Comparison of ENCODE assay signal across 12 cellular contexts in the genomic region with DNA sequence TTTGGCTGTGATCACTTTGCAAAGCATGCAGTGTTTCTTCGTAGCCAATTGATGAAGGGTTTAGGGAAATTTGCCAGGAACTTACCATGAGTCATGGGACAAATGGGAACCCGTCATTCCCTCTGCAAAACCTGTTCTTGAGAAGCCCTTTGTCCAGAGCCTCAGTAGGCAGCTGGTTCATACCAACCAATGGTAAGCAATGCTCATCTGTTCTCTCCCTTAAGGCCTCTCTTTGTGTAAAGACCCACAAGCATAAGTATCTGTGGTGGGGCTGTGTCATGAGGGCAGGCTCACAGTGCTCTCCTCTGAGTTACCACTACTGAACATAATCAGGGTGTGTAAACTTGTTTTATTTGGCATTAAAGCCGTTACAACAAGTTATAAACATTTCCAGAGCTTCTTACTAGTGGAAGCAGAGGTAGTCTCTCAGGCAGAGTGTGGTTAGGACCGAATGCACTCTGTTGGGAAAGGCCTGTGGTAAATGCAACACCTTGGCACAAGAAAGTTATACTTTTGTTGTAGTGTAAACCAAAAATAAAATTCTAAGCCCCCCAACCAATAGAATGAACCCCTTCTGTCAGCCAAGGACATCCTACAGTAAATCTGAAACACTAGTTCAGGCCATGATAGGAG.
DNase-seq lines count a peak whose midpoint lies in the region; ATAC-seq and TF ChIP-seq lines count a peak whose summit lies in the region.
"Had no signal": no experiment of that assay in that cellular context is flagged by ENCODE, and none has a peak within 500 bp of the region (broad histone marks: within the 10 kb centered on the region; RNA-seq: fewer than 3 reads in every experiment).

No MANE protein-coding gene starts in this region.

- H3K4me3 ChIP-seq in cardiac fibroblast (replicated peaks in 1 of 2; ENCODE audit: low read depth in 2 of 2, low read length in 2 of 2) (no peak overlapping the region), tibial nerve (no peak overlapping the region)

- ATAC-seq in HG02981 (IDR thresholded peaks at IDR 0.05; ENCODE audit: unreplicated experiment) (no peak), GM18517 (IDR thresholded peaks at IDR 0.05; ENCODE audit: unreplicated experiment) (no peak)
- ATAC-seq: activated T-helper 17 cell treated with anti-CD3 and anti-CD28 coated beads, Interleukin-2, amount 50 U/mL, for 72 hours had no signal

- H3K27me3 ChIP-seq in tibial nerve: no peaks in the 10 kb centered on the region

- DNase-seq in AG08396 (ENCODE audit: low spot score) (peak; percentile 29), cardiac fibroblast (ENCODE audit: low read depth in 2 of 2) (peak; percentile 92 to 99), islet precursor cell (peak; percentile 91), tibial nerve (ENCODE audit: low spot score in 2 of 2) (no peak), HK-2 (ENCODE audit: unreplicated experiment) (no peak)
- DNase-seq: AML-193, erythroblast, NCI-H226 had no signal

- TF ChIP-seq POLR2A in tibial nerve (IDR thresholded peaks at IDR 0.05): no peak

- no peak for TF ChIP-seq EP300 in Ishikawa (IDR thresholded peaks at IDR 0.05; ENCODE audit: borderline replicate concordance)
- no peak for TF ChIP-seq EP300 in tibial nerve (IDR thresholded peaks at IDR 0.05)

- no peaks in the 10 kb centered on the region for H3K9me3 ChIP-seq in tibial nerve

- H3K36me3 ChIP-seq in tibial nerve: no peaks in the 10 kb centered on the region

- 30 to 34% methylated on average over 4 of the region's 4 CpGs for WGBS in tibial nerve, 2 donors

- peaks cover 0 to 23% (median 4%) of the 10 kb centered on the region in 4 donors for H3K4me1 ChIP-seq in tibial nerve

- peak overlapping the region in 2 of 4 donors; percentile 37 to 57 for H3K27ac ChIP-seq in tibial nerve

- TF ChIP-seq RAD21 in Ishikawa (IDR thresholded peaks at IDR 0.05; ENCODE audit: low read depth): no peak

- TF ChIP-seq CTCF in cardiac fibroblast (IDR thresholded peaks at IDR 0.05; ENCODE audit: low read depth, low read length): no peak
- TF ChIP-seq CTCF in tibial nerve (IDR thresholded peaks at IDR 0.05): no peak

TF ChIP-seq in Ishikawa, 13 proteins besides CTCF, POLR2A, EP300 and RAD21:
- TF ChIP-seq YY1 (IDR thresholded peaks at IDR 0.05; ENCODE audit: low read depth): no peak
- TF ChIP-seq TCF12 (IDR thresholded peaks at IDR 0.05; ENCODE audit: low read depth): peak; percentile 50; the same call in 1 of the 2 replicates
- peak; percentile 80 for TF ChIP-seq NFIC (IDR thresholded peaks at IDR 0.05)
- TF ChIP-seq TAF1 (IDR thresholded peaks at IDR 0.05; ENCODE audit: low read depth): no peak
- TF ChIP-seq EGR1 (IDR thresholded peaks at IDR 0.05): no peak
- TF ChIP-seq, protein P1, sequence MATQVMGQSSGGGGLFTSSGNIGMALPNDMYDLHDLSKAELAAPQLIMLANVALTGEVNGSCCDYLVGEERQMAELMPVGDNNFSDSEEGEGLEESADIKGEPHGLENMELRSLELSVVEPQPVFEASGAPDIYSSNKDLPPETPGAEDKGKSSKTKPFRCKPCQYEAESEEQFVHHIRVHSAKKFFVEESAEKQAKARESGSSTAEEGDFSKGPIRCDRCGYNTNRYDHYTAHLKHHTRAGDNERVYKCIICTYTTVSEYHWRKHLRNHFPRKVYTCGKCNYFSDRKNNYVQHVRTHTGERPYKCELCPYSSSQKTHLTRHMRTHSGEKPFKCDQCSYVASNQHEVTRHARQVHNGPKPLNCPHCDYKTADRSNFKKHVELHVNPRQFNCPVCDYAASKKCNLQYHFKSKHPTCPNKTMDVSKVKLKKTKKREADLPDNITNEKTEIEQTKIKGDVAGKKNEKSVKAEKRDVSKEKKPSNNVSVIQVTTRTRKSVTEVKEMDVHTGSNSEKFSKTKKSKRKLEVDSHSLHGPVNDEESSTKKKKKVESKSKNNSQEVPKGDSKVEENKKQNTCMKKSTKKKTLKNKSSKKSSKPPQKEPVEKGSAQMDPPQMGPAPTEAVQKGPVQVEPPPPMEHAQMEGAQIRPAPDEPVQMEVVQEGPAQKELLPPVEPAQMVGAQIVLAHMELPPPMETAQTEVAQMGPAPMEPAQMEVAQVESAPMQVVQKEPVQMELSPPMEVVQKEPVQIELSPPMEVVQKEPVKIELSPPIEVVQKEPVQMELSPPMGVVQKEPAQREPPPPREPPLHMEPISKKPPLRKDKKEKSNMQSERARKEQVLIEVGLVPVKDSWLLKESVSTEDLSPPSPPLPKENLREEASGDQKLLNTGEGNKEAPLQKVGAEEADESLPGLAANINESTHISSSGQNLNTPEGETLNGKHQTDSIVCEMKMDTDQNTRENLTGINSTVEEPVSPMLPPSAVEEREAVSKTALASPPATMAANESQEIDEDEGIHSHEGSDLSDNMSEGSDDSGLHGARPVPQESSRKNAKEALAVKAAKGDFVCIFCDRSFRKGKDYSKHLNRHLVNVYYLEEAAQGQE (IDR thresholded peaks at IDR 0.05; ENCODE audit: low read depth): no peak
- TF ChIP-seq CREB1 (IDR thresholded peaks at IDR 0.05; ENCODE audit: low read depth): no peak
- TF ChIP-seq FOXM1 (IDR thresholded peaks at IDR 0.05; ENCODE audit: borderline replicate concordance, low read depth): no peak
- TF ChIP-seq CEBPB (IDR thresholded peaks at IDR 0.05): 0 out of 2 replicates have a peak, but pooled peaks have one; percentile 13
- TF ChIP-seq TEAD4 (IDR thresholded peaks at IDR 0.05): peak; percentile 46; the same call in 1 of the 2 replicates
- TF ChIP-seq, protein P2, sequence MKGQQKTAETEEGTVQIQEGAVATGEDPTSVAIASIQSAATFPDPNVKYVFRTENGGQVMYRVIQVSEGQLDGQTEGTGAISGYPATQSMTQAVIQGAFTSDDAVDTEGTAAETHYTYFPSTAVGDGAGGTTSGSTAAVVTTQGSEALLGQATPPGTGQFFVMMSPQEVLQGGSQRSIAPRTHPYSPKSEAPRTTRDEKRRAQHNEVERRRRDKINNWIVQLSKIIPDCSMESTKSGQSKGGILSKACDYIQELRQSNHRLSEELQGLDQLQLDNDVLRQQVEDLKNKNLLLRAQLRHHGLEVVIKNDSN (IDR thresholded peaks at IDR 0.05): peak; percentile 37; the same call in 1 of the 2 replicates

Comparison
In these comparisons a context has a peak if more than half of its experiments do, and no peak if none do; other contexts are left out.
1. DNase-seq: peak in AG08396 (single experiment), cardiac fibroblast (2 of 2) and islet precursor cell (single experiment); none in tibial nerve (0 of 2) and HK-2 (single experiment).